Comparison of ENCODE assay signal across 10 cellular contexts in the genomic region with DNA sequence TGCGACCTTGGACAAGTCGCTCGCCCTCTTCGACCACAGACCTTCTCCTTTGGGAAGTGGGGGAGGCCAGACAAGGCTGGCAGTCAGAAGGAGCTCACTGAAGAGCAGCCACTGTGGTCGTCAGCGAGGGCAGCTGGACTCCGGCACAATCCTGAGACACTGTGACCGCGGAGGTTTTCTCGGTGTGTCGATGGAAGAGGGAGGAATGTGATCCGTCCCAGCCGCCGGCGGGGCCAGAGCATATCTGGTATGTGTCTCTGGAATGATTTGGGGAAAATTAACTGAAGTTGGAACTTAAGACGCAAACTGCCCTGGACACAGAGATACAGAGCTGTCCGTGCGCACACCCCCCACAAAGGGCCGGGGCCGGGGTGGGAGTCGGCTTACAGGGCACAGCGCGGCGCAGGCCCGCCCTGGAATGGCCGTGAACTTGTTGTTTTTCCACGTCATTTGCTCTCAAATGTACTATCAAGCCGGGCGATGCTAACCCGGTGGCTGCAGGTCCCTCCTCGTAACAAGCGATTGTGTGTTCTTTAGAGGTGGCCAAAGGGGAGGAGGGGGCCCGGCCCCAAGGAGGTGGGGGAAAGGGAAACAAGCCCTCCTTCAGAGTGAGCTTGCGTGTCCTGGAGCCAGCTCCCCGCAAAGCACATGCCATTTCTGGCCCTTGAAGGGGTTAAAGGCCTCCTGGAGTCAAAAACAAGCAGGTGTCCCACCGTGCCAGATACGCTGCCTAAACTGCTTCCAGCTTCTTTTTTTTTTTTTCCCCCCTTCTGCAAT. TPM values are rescaled to one million over a fixed set of nuclear protein-coding genes. Genes with fewer than 3 reads are reported as not detected.
DNase-seq lines count a peak whose midpoint lies in the region; ATAC-seq and TF ChIP-seq lines count a peak whose summit lies in the region.
"Had no signal": no experiment of that assay in that cellular context is flagged by ENCODE, and none has a peak within 500 bp of the region (broad histone marks: within the 10 kb centered on the region; RNA-seq: fewer than 3 reads in every experiment).

No MANE protein-coding gene starts in this region.

- H3K27me3 ChIP-seq in SJCRH30 (0 out of 2 replicates have a peak, but pooled peaks cover 11% of the 10 kb centered on the region), ovary (no peaks in the 10 kb centered on the region)

- TF ChIP-seq POLR2A in ovary (IDR thresholded peaks at IDR 0.05) = peak; percentile 46

- H3K4me3 Mint-ChIP-seq in glutamatergic neuron (ENCODE audit: unreplicated experiment) = peak overlapping the region; percentile 72
- H3K4me3 Mint-ChIP-seq in natural killer cell treated with Interleukin-12 subunit alpha and Interleukin-12 subunit beta and Interleukin-15 and Interleukin-18, amount 100 ng/mL, for 72 hours = no peak overlapping the region

- H3K36me3 Mint-ChIP-seq in glutamatergic neuron (ENCODE audit: unreplicated experiment) = no peaks in the 10 kb centered on the region
- no peaks in the 10 kb centered on the region for H3K36me3 Mint-ChIP-seq in natural killer cell treated with Interleukin-12 subunit alpha and Interleukin-12 subunit beta and Interleukin-15 and Interleukin-18, amount 100 ng/mL, for 72 hours

- H3K27ac ChIP-seq in SJCRH30 = no peak overlapping the region
- peak overlapping the region; percentile 73 to 92 for H3K27ac ChIP-seq in ovary

- H3K27ac Mint-ChIP-seq in glutamatergic neuron (ENCODE audit: unreplicated experiment) = peak overlapping the region; percentile 93
- no peak overlapping the region for H3K27ac Mint-ChIP-seq in natural killer cell treated with Interleukin-12 subunit alpha and Interleukin-12 subunit beta and Interleukin-15 and Interleukin-18, amount 100 ng/mL, for 72 hours

- ATAC-seq in natural killer cell treated with Interleukin-12 subunit alpha and Interleukin-12 subunit beta and Interleukin-15 and Interleukin-18, amount 100 ng/mL, for 72 hours = no peak

- no peak for TF ChIP-seq EP300 in ovary (IDR thresholded peaks at IDR 0.05)

- WGBS in ovary, 3 donors = 3 to 11% (median 8%) methylated on average over 37 of the region's 37 CpGs

- H3K27me3 Mint-ChIP-seq in glutamatergic neuron (ENCODE audit: unreplicated experiment) = peaks cover 11% of the 10 kb centered on the region
- H3K27me3 Mint-ChIP-seq in natural killer cell treated with Interleukin-12 subunit alpha and Interleukin-12 subunit beta and Interleukin-15 and Interleukin-18, amount 100 ng/mL, for 72 hours = peaks cover 0 to 13% of the 10 kb centered on the region in 2 donors

- no peaks in the 10 kb centered on the region for H3K9me3 ChIP-seq in SJCRH30 (replicated peaks)
- H3K9me3 ChIP-seq in ovary = no peaks in the 10 kb centered on the region

- peaks cover 5% of the 10 kb centered on the region for H3K9me3 Mint-ChIP-seq in glutamatergic neuron (ENCODE audit: unreplicated experiment)
- no peaks in the 10 kb centered on the region for H3K9me3 Mint-ChIP-seq in natural killer cell treated with Interleukin-12 subunit alpha and Interleukin-12 subunit beta and Interleukin-15 and Interleukin-18, amount 100 ng/mL, for 72 hours

- no peaks in the 10 kb centered on the region for H3K36me3 ChIP-seq in SJCRH30
- no peaks in the 10 kb centered on the region for H3K36me3 ChIP-seq in ovary

- peaks cover 51% of the 10 kb centered on the region for H3K4me1 Mint-ChIP-seq in glutamatergic neuron (ENCODE audit: low read depth, unreplicated experiment)
- H3K4me1 Mint-ChIP-seq in natural killer cell treated with Interleukin-12 subunit alpha and Interleukin-12 subunit beta and Interleukin-15 and Interleukin-18, amount 100 ng/mL, for 72 hours (ENCODE audit: low read depth in 2 of 2) = no peaks in the 10 kb centered on the region

- peak overlapping the region; percentile 51 for H3K4me3 ChIP-seq in SJCRH30
- peak overlapping the region; percentile 31 for H3K4me3 ChIP-seq in ovary

- H3K4me1 ChIP-seq in SJCRH30 = peaks cover 8% of the 10 kb centered on the region; the same call in 1 of the 2 replicates
- peaks cover 20% of the 10 kb centered on the region for H3K4me1 ChIP-seq in ovary (ENCODE audit: insufficient read depth)

- TF ChIP-seq CTCF in glutamatergic neuron (IDR thresholded peaks at IDR 0.05; ENCODE audit: partially characterized antibody, unreplicated experiment) (no peak), ovary (IDR thresholded peaks at IDR 0.05) (no peak)

- intact Hi-C loops in ovary (cut with DNase I) = loop anchor here in 2 of 4 donors (5.0 to 10.0 kb wide), 2 partner anchors 288 to 290 kb away; a partner anchor contains a TSS

- DNase-seq in DMS79 (lab: John Stamatoyannopoulos, UW) = peak; percentile 42
- DNase-seq in SJCRH30 = peak; percentile 51 to 63
- no peak for DNase-seq in glutamatergic neuron
- DNase-seq in ovary = peak; percentile 87 to 95 (median 91)
- no peak for DNase-seq in Ammon's horn (ENCODE audit: low spot score)
- DNase-seq in stimulated activated CD4-positive, alpha-beta T cell treated with anti-CD3 and anti-CD28 coated beads, Interleukin-4, amount 100 ng/mL, for 4 hours = no peak
- no peak for DNase-seq in natural killer cell treated with Interleukin-12 subunit alpha and Interleukin-12 subunit beta and Interleukin-15 and Interleukin-18, amount 100 ng/mL, for 72 hours (ENCODE audit: low spot score)
- no peak for DNase-seq in amygdala (lab: John Stamatoyannopoulos, UW)
- DNase-seq: COR-L47, erythroblast had no signal

RNA-seq across cellular contexts. Expression of a gene that starts 0.4 kb away (rescaled TPM):
- 0.13 TPM in 1 of 2 replicates, not detected in the other for total RNA-seq in SJCRH30 (2014; rRNA removed; shearing (Covaris generic))
- 3.5 TPM for total RNA-seq in glutamatergic neuron (ENCODE audit: unreplicated experiment)
- total RNA-seq in ovary = 100 to 1,000 TPM in 4 of 7 donors, 10 to 100 TPM in 3; 29.8 to 178 (median 107) TPM
- 10 to 100 TPM; 20.9 to 71.5 TPM for polyA plus RNA-seq in ovary
- total RNA-seq in natural killer cell treated with Interleukin-12 subunit alpha and Interleukin-12 subunit beta and Interleukin-15 and Interleukin-18, amount 100 ng/mL, for 72 hours = not detected

RNA-seq across cellular contexts. Expression of a gene that starts 31.2 kb away (rescaled TPM):
- 10.8 and 12.4 TPM in 2 replicates for total RNA-seq in SJCRH30 (2014; rRNA removed; shearing (Covaris generic))
- total RNA-seq in glutamatergic neuron (ENCODE audit: unreplicated experiment) = 78.7 TPM
- 100 to 1,000 TPM in 1 of 7 donors, 10 to 100 TPM in 6; 28.6 to 150 (median 79.2) TPM for total RNA-seq in ovary
- polyA plus RNA-seq in ovary = 10 to 100 TPM; 19.6 to 49.3 TPM
- 10 to 100 TPM; 12.1 to 30.7 TPM for total RNA-seq in natural killer cell treated with Interleukin-12 subunit alpha and Interleukin-12 subunit beta and Interleukin-15 and Interleukin-18, amount 100 ng/mL, for 72 hours

Comparison
In these comparisons a context has a peak if more than half of its experiments do, and no peak if none do; other contexts are left out.
1. DNase-seq: peak in DMS79 (single experiment), SJCRH30 (2 of 2) and ovary (5 of 5); none in glutamatergic neuron (single experiment), Ammon's horn (single experiment), stimulated activated CD4-positive, alpha-beta T cell treated with anti-CD3 and anti-CD28 coated beads, Interleukin-4, amount 100 ng/mL, for 4 hours (0 of 2), natural killer cell treated with Interleukin-12 subunit alpha and Interleukin-12 subunit beta and Interleukin-15 and Interleukin-18, amount 100 ng/mL, for 72 hours (single experiment) and amygdala (0 of 56).